In genomic region chr11:130726234-130726559, GRCh38 we compare ENCODE assay signal across 15 cellular contexts.
A peak's percentile ranks its signal among the peaks of the same experiment; 100 is the strongest.
DNase-seq lines count a peak whose midpoint lies in the region; ATAC-seq and TF ChIP-seq lines count a peak whose summit lies in the region.
"Had no signal": no experiment of that assay in that cellular context is flagged by ENCODE, and none has a peak within 500 bp of the region (broad histone marks: within the 10 kb centered on the region; RNA-seq: fewer than 3 reads in every experiment).

No MANE protein-coding gene starts in this region.

- H3K27me3 ChIP-seq in osteoblast (ENCODE audit: insufficient read depth, low read length) = peaks cover 14% of the 10 kb centered on the region
- H3K27me3 ChIP-seq: tibial artery had no signal

- H4K20me1 ChIP-seq in osteoblast (ENCODE audit: insufficient read depth, low read length) = no peaks in the 10 kb centered on the region

- H3K4me3 Mint-ChIP-seq in effector memory CD8-positive, alpha-beta T cell = no peak overlapping the region

- H3K27ac Mint-ChIP-seq in effector memory CD8-positive, alpha-beta T cell = no peak overlapping the region
- H3K27ac Mint-ChIP-seq: activated T-helper 2 cell treated with anti-CD3 and anti-CD28 coated beads, Interferon-gamma antibody, Interleukin-2, Interleukin-4, amounts not matched to agents 10 μg/mL and 5 μg/mL and 100 μg/mL, durations not matched to agents 14 hours and 24 hours and 36 hours had no signal

- no peak for ATAC-seq in effector memory CD8-positive, alpha-beta T cell (replicated peaks)
- ATAC-seq: activated CD4-positive, CD25-positive, alpha-beta regulatory T cell treated with anti-CD3 and anti-CD28 coated beads, Interleukin-2, amount 50 U/mL, for 24 hours had no signal

- H3K36me3 Mint-ChIP-seq in effector memory CD8-positive, alpha-beta T cell (ENCODE audit: insufficient read depth) = peaks cover 3% of the 10 kb centered on the region

- no peak overlapping the region for H2AFZ ChIP-seq in osteoblast (ENCODE audit: low read length)

- no peaks in the 10 kb centered on the region for H3K4me1 Mint-ChIP-seq in effector memory CD8-positive, alpha-beta T cell (ENCODE audit: low read depth in 2 of 2)

- H3K4me1 ChIP-seq in osteoblast (ENCODE audit: insufficient read depth, low read length) = peaks cover 15% of the 10 kb centered on the region

- no peak overlapping the region for H3K4me2 ChIP-seq in osteoblast (ENCODE audit: insufficient read depth, low read length)

- H3K4me3 ChIP-seq in osteoblast (ENCODE audit: insufficient read depth, low read length) = no peak overlapping the region
- H3K4me3 ChIP-seq: SK-N-MC, skin epidermis, tibial artery had no signal

- H3K9me3 ChIP-seq in osteoblast (ENCODE audit: low read depth, low read length) = peaks cover 4% of the 10 kb centered on the region

- H3K36me3 ChIP-seq in osteoblast (ENCODE audit: insufficient read depth, low read length) = no peaks in the 10 kb centered on the region
- H3K36me3 ChIP-seq: tibial artery had no signal

- H3K27ac ChIP-seq in osteoblast (ENCODE audit: low read depth, low read length) = no peak overlapping the region
- H3K27ac ChIP-seq: SK-N-MC had no signal

- H3K79me2 ChIP-seq in osteoblast (ENCODE audit: insufficient read depth, low read length) = no peaks in the 10 kb centered on the region

- DNase-seq in COLO829 (ENCODE audit: low spot score) (peak; percentile 13), astrocyte of the hippocampus (ENCODE audit: low read depth, low spot score) (peak; percentile 85), fibroblast of the conjunctiva (ENCODE audit: low read depth) (peak; percentile 79), osteoblast (ENCODE audit: insufficient read length, low spot score, missing footprints) (peak; percentile 86), midbrain (lab: John Stamatoyannopoulos, UW) (no peak), NCI-H510A (lab: John Stamatoyannopoulos, UW) (no peak)
- DNase-seq in effector memory CD8-positive, alpha-beta T cell = no peak
- no peak for DNase-seq in stimulated activated naive CD4-positive, alpha-beta T cell (lab: John Stamatoyannopoulos, UW)
- DNase-seq: cerebellar nuclear complex, NCI-H446 had no signal

- H3K9me3 Mint-ChIP-seq in effector memory CD8-positive, alpha-beta T cell = no peaks in the 10 kb centered on the region

- TF ChIP-seq CTCF in osteoblast (IDR thresholded peaks at IDR 0.05; ENCODE audit: extremely low read depth, low read depth, low read length) = no peak

- H3K27me3 Mint-ChIP-seq in effector memory CD8-positive, alpha-beta T cell = peaks cover 33 to 69% of the 10 kb centered on the region in 2 donors

Comparison
In these comparisons a context has a peak if more than half of its experiments do, and no peak if none do; other contexts are left out.
1. DNase-seq: peak in COLO829 (single experiment), astrocyte of the hippocampus (single experiment), fibroblast of the conjunctiva (single experiment) and osteoblast (single experiment); none in midbrain (single experiment), effector memory CD8-positive, alpha-beta T cell (0 of 3), NCI-H510A (single experiment) and stimulated activated naive CD4-positive, alpha-beta T cell (0 of 6).